In genomic region chr3:120093923-120094775, GRCh38 we compare ENCODE assay signal across 1 cellular context.
TF ChIP-seq lines count a peak whose summit lies in the region.

GSK3B (minus strand) TSS chr3:120094447; CDS start chr3:120093434, 1,013 bp downstream.

TF ChIP-seq in HepG2, 621 proteins besides CTCF, POLR2A, EP300 and RAD21 (continued from another document and continues in another):
- TF ChIP-seq SKIL (CRISPR knock-in tag; IDR thresholded peaks at IDR 0.05; ENCODE audit: borderline replicate concordance) (peak; percentile 65), ZC3H13 (CRISPR knock-in tag; IDR thresholded peaks at IDR 0.05) (peak; percentile 69; the same call in 1 of the 2 replicates), PRMT3 (CRISPR knock-in tag; IDR thresholded peaks at IDR 0.05; ENCODE audit: borderline replicate concordance, low read depth) (no peak), SRSF9 (IDR thresholded peaks at IDR 0.05; ENCODE audit: borderline replicate concordance, insufficient read depth, low read depth, low read length, poor library complexity, severe bottlenecking) (no peak), ZNF232 (CRISPR knock-in tag; IDR thresholded peaks at IDR 0.05; ENCODE audit: borderline replicate concordance) (no peak), ZNF354B (CRISPR knock-in tag; IDR thresholded peaks at IDR 0.05) (no peak; the same call in 1 of the 2 replicates), ZUFSP (CRISPR knock-in tag; IDR thresholded peaks at IDR 0.05; ENCODE audit: borderline replicate concordance) (no peak), CAMTA2 (CRISPR knock-in tag; IDR thresholded peaks at IDR 0.05; ENCODE audit: borderline replicate concordance) (0 out of 2 replicates have a peak, but pooled peaks have one; percentile 58), ZSCAN31 (CRISPR knock-in tag; IDR thresholded peaks at IDR 0.05; ENCODE audit: low read depth) (0 out of 2 replicates have a peak, but pooled peaks have one; percentile 13), TCF7L2 (IDR thresholded peaks at IDR 0.05; ENCODE audit: low read depth, low read length) (no peak), ZNF839 (CRISPR knock-in tag; IDR thresholded peaks at IDR 0.05; ENCODE audit: borderline replicate concordance) (no peak), PHF5A (CRISPR knock-in tag; IDR thresholded peaks at IDR 0.05; ENCODE audit: low read depth, unreplicated experiment) (no peak), TFDP2 (CRISPR knock-in tag; IDR thresholded peaks at IDR 0.05) (no peak; the same call in 1 of the 2 replicates), TFAP4 (IDR thresholded peaks at IDR 0.05; ENCODE audit: borderline replicate concordance, low read depth) (no peak), PCBP2 (optimal IDR thresholded peaks at IDR 0.05; ENCODE audit: low read depth, low read length, poor library complexity, severe bottlenecking) (no peak), HHEX (CRISPR knock-in tag; IDR thresholded peaks at IDR 0.05) (no peak), PITX1 (CRISPR knock-in tag; IDR thresholded peaks at IDR 0.05) (no peak; the same call in 1 of the 2 replicates), ZNF687 (CRISPR knock-in tag; IDR thresholded peaks at IDR 0.05) (peak; percentile 62), EEA1 (CRISPR knock-in tag; IDR thresholded peaks at IDR 0.05; ENCODE audit: borderline replicate concordance) (peak; percentile 77; the same call in 1 of the 2 replicates), ZBTB49 (CRISPR knock-in tag; IDR thresholded peaks at IDR 0.05; ENCODE audit: borderline replicate concordance) (no peak), TMF1 (CRISPR knock-in tag; IDR thresholded peaks at IDR 0.05; ENCODE audit: low read depth) (no peak), TCF12 (IDR thresholded peaks at IDR 0.05) (no peak), TCF12 (CRISPR knock-in tag; IDR thresholded peaks at IDR 0.05) (peak; percentile 74; the same call in 1 of the 2 replicates), MATR3 (CRISPR knock-in tag; IDR thresholded peaks at IDR 0.05) (no peak), ZNF275 (CRISPR knock-in tag; IDR thresholded peaks at IDR 0.05; ENCODE audit: borderline replicate concordance) (0 out of 2 replicates have a peak, but pooled peaks have one; percentile 44), DMTF1 (CRISPR knock-in tag; IDR thresholded peaks at IDR 0.05) (no peak), JUNB (CRISPR knock-in tag; IDR thresholded peaks at IDR 0.05; ENCODE audit: borderline replicate concordance) (no peak), GFI1 (CRISPR knock-in tag; IDR thresholded peaks at IDR 0.05; ENCODE audit: borderline replicate concordance) (no peak), RFX1 (IDR thresholded peaks at IDR 0.05) (no peak), ZNF781 (CRISPR knock-in tag; IDR thresholded peaks at IDR 0.05; ENCODE audit: borderline replicate concordance, not compliant biosample characterization) (no peak), RNF219 (CRISPR knock-in tag; IDR thresholded peaks at IDR 0.05) (no peak), ZNF292 (CRISPR knock-in tag; IDR thresholded peaks at IDR 0.05; ENCODE audit: borderline replicate concordance, low read depth) (no peak; the same call in 1 of the 2 replicates), ETV6 (CRISPR knock-in tag; conservative IDR thresholded peaks at IDR 0.05) (no peak), ZNF619 (CRISPR knock-in tag; IDR thresholded peaks at IDR 0.05) (no peak), BRF2 (CRISPR knock-in tag; IDR thresholded peaks at IDR 0.05) (no peak)
